Comparison of ENCODE assay signal across 1 cellular context in genomic region chr11:68010058-68011041, GRCh38.
A peak's percentile ranks its signal among the peaks of the same experiment; 100 is the strongest.
TF ChIP-seq lines count a peak whose summit lies in the region.

Gene ALDH3B1 (plus strand): TSS chr11:68010327. CDS start chr11:68015298, 4,971 bp downstream.

TF ChIP-seq in HCT116, 20 proteins besides CTCF, POLR2A, EP300 and RAD21 (continued from another document):
- TF ChIP-seq ZNF274 (IDR thresholded peaks at IDR 0.05; ENCODE audit: low read depth, low read length) (no peak), YY1 (IDR thresholded peaks at IDR 0.05; ENCODE audit: extremely low read depth, insufficient replicate concordance, low read depth, low read length) (peak; percentile 49), ZBTB33 (IDR thresholded peaks at IDR 0.05; ENCODE audit: extremely low read depth, insufficient replicate concordance, low read length) (no peak), EZH2phosphoT487 (IDR thresholded peaks at IDR 0.05; ENCODE audit: borderline replicate concordance) (no peak), JUND (IDR thresholded peaks at IDR 0.05) (no peak), POLR2AphosphoS5 (IDR thresholded peaks at IDR 0.05; ENCODE audit: low read depth, low read length) (peak; percentile 52)
